ENCODE assay signal across 18 cellular contexts in the genomic region with DNA sequence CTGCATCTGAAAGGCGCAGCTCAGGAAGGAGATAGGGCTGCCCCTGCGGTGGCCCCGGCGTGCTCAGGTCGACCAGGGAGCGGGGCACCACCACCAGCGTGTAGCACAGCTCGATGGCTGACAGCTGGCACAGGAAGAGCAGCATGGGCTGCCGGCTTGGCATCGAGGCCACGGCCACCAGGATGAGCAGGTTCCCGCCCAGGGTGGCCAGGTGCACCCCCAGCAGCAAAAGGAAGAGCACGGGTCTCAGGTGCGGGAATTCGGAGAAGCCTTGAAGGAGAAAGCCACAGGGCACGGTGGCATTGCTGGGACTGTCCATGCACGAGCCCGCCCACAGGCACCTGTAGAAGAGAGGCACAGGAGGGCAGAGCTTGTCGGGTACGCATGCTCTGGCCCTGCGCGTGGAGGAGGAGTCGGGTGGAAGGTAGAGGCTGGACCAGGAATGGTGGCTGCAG. TPM values are rescaled to one million over a fixed set of nuclear protein-coding genes. Genes with fewer than 3 reads are reported as not detected.
DNase-seq lines count a peak whose midpoint lies in the region; ATAC-seq and TF ChIP-seq lines count a peak whose summit lies in the region.
"Had no signal": no experiment of that assay in that cellular context is flagged by ENCODE, and none has a peak within 500 bp of the region (broad histone marks: within the 10 kb centered on the region; RNA-seq: fewer than 3 reads in every experiment).

No MANE protein-coding gene starts in this region.

- H3K18ac ChIP-seq in neuronal stem cell (ENCODE audit: low read length) = peak overlapping the region; percentile 71

- CTCF ChIA-PET in mammary epithelial cell (lab: Charles Lee; ENCODE audit: low non-redundant PET) = no interaction called here

- H3K14ac ChIP-seq in neuronal stem cell (ENCODE audit: low read length) = peak overlapping the region; percentile 42

- no peak overlapping the region for H2BK15ac ChIP-seq in neuronal stem cell (ENCODE audit: low read length)

- in situ Hi-C loops in mammary epithelial cell (cut with MboI; ENCODE audit: low sequenced_read_pairs in 2 of 2) = no loop called here

- H3K4me3 ChIP-seq in mammary epithelial cell (replicated peaks in 1 of 3; ENCODE audit: insufficient read depth in 1 of 3, low read depth in 2 of 3, low read length in 3 of 3) (no peak overlapping the region), breast epithelium (peak overlapping the region in 1 of 3 donors; percentile 10), esophagus muscularis mucosa (peak overlapping the region in 2 of 4 donors; percentile 25 to 28), neuronal stem cell (ENCODE audit: low read length in 2 of 2) (peak overlapping the region in 1 of 2 donors; percentile 31), aorta (ENCODE audit: low read length in 2 of 2) (no peak overlapping the region)

- intact Hi-C loops in mammary epithelial cell (cut with micrococcal nuclease) = loop anchor here (5.0 kb wide), 1 partner anchor 94 kb away; no protein-coding TSS in a partner anchor
- intact Hi-C loops in breast epithelium (cut with DNase I; ENCODE audit: low total_unique reads) = no loop called here
- intact Hi-C loops in esophagus muscularis mucosa (cut with DNase I) = no loop called here
- intact Hi-C loops in aorta (cut with DNase I) = no loop called here

- no peak overlapping the region for H4K91ac ChIP-seq in neuronal stem cell (ENCODE audit: low read depth, low read length, poor library complexity)

- H3K9ac ChIP-seq in mammary epithelial cell (ENCODE audit: insufficient read depth, low read length) (no peak overlapping the region), neuronal stem cell (ENCODE audit: low read depth, low read length, poor library complexity) (peak overlapping the region; percentile 73)

- no peaks in the 10 kb centered on the region for H4K20me1 ChIP-seq in mammary epithelial cell (ENCODE audit: insufficient read depth, low read length)

- no peak for TF ChIP-seq EP300 in esophagus muscularis mucosa (IDR thresholded peaks at IDR 0.05)

- H3K23ac ChIP-seq in neuronal stem cell (ENCODE audit: low read depth, low read length, poor library complexity) = peak overlapping the region; percentile 75

- H3K4me1 ChIP-seq in mammary epithelial cell (ENCODE audit: insufficient read depth, low read length) (peaks cover 25% of the 10 kb centered on the region), breast epithelium (no peaks in the 10 kb centered on the region), esophagus muscularis mucosa (peaks cover 0 to 31% (median 12%) of the 10 kb centered on the region in 4 donors), neuronal stem cell (ENCODE audit: control insufficient read depth in 2 of 2, insufficient read depth in 1 of 2, low read depth in 1 of 2, low read length in 2 of 2) (no peaks in the 10 kb centered on the region), aorta (ENCODE audit: control insufficient read depth in 1 of 2, insufficient read depth in 2 of 2, low read length in 2 of 2) (no peaks in the 10 kb centered on the region)

- H3K79me2 ChIP-seq in mammary epithelial cell (ENCODE audit: insufficient read depth, low read length) = no peaks in the 10 kb centered on the region

- no peak for DNase-seq in mammary epithelial cell
- DNase-seq in breast epithelium (ENCODE audit: low spot score in 2 of 2) = no peak
- peak; percentile 91 for DNase-seq in esophagus muscularis mucosa (ENCODE audit: extremely low spot score)
- DNase-seq in neuronal stem cell (ENCODE audit: low spot score) = no peak
- no peak for DNase-seq in aorta
- no peak for DNase-seq in NCI-H2107 treated with DMSO at 0.1 percent for 48 hours (lab: John Stamatoyannopoulos, UW; ENCODE audit: unreplicated experiment)
- no peak for DNase-seq in SW480 (ENCODE audit: low spot score)
- DNase-seq: DMS79; NCI-H1048; NCI-H1694; NCI-H2107; NCI-H345; NCI-H526 treated with DMSO at 0.1 percent for 48 hours; NK-92 treated with Interleukin-12 subunit alpha and Interleukin-12 subunit beta, amount 100 ng/mL, for 24 hours had no signal

- no peak for TF ChIP-seq CTCF in mammary epithelial cell (conservative IDR thresholded peaks at IDR 0.05 in 1 of 2, IDR thresholded peaks at IDR 0.05 in 1 of 2; ENCODE audit: extremely low read depth in 1 of 2, insufficient read depth in 1 of 2, low read depth in 1 of 2, low read length in 2 of 2)
- no peak for TF ChIP-seq CTCF in breast epithelium (IDR thresholded peaks at IDR 0.05)
- TF ChIP-seq CTCF in esophagus muscularis mucosa (IDR thresholded peaks at IDR 0.05) = no peak

- H3K9me3 ChIP-seq in mammary epithelial cell (replicated peaks; ENCODE audit: insufficient read depth, low read length) (no peaks in the 10 kb centered on the region), breast epithelium (peaks cover 0 to 5% of the 10 kb centered on the region in 2 donors), esophagus muscularis mucosa (no peaks in the 10 kb centered on the region), neuronal stem cell (replicated peaks in 1 of 2; ENCODE audit: control insufficient read depth in 2 of 2, insufficient read depth in 1 of 2, low read depth in 1 of 2, low read length in 2 of 2) (no peaks in the 10 kb centered on the region), aorta (ENCODE audit: control insufficient read depth, low read length) (no peaks in the 10 kb centered on the region)

- no peaks in the 10 kb centered on the region for H3K27me3 ChIP-seq in mammary epithelial cell (ENCODE audit: insufficient read depth, low read length)
- H3K27me3 ChIP-seq in breast epithelium = no peaks in the 10 kb centered on the region
- peaks cover 0 to 17% (median 0%) of the 10 kb centered on the region in 4 donors for H3K27me3 ChIP-seq in esophagus muscularis mucosa
- H3K27me3 ChIP-seq in neuronal stem cell (ENCODE audit: control insufficient read depth in 3 of 3, insufficient read depth in 3 of 3, low read depth in 1 of 3, low read length in 3 of 3) = no peaks in the 10 kb centered on the region
- no peaks in the 10 kb centered on the region for H3K27me3 ChIP-seq in aorta (ENCODE audit: control insufficient read depth in 1 of 2, insufficient read depth in 2 of 2, low read length in 1 of 2)

- H3K36me3 ChIP-seq in mammary epithelial cell (ENCODE audit: insufficient read depth, low read length) (no peaks in the 10 kb centered on the region), breast epithelium (no peaks in the 10 kb centered on the region), esophagus muscularis mucosa (no peaks in the 10 kb centered on the region), neuronal stem cell (replicated peaks in 1 of 2; ENCODE audit: control insufficient read depth in 2 of 2, insufficient read depth in 2 of 2, low read length in 2 of 2) (no peaks in the 10 kb centered on the region), aorta (ENCODE audit: control insufficient read depth in 1 of 2, insufficient read depth in 2 of 2, low read length in 1 of 2) (no peaks in the 10 kb centered on the region)

- H3K4me2 ChIP-seq in mammary epithelial cell (ENCODE audit: insufficient read depth, low read depth, low read length) (no peak overlapping the region), neuronal stem cell (ENCODE audit: insufficient read depth, low read length, poor library complexity, severe bottlenecking) (no peak overlapping the region)

- H2BK5ac ChIP-seq in neuronal stem cell (ENCODE audit: low read length) = no peak overlapping the region

- H2AFZ ChIP-seq in mammary epithelial cell (ENCODE audit: low read depth, low read length) (no peak overlapping the region), neuronal stem cell (ENCODE audit: low read length) (no peak overlapping the region)

- no peaks in the 10 kb centered on the region for H3K79me1 ChIP-seq in neuronal stem cell (ENCODE audit: low read depth, low read length)

- peak overlapping the region; percentile 69 for H3K27ac ChIP-seq in mammary epithelial cell (ENCODE audit: insufficient read depth, low read depth, low read length)
- no peak overlapping the region for H3K27ac ChIP-seq in breast epithelium
- H3K27ac ChIP-seq in esophagus muscularis mucosa (replicated peaks in 1 of 4) = no peak overlapping the region
- H3K27ac ChIP-seq in neuronal stem cell (replicated peaks; ENCODE audit: low read length) = no peak overlapping the region
- no peak overlapping the region for H3K27ac ChIP-seq in aorta (ENCODE audit: low read depth in 1 of 2, low read length in 2 of 2)

- no TSS peak for BruUV-seq in mammary epithelial cell (replicated peaks; lab: Mats Ljungman, UMichigan)

- H2BK120ac ChIP-seq in neuronal stem cell (ENCODE audit: low read depth, low read length) = no peak overlapping the region

- TF ChIP-seq POLR2A in breast epithelium (IDR thresholded peaks at IDR 0.05) (no peak), esophagus muscularis mucosa (IDR thresholded peaks at IDR 0.05; ENCODE audit: low read depth) (no peak)

- peak; percentile 47 for ATAC-seq in aorta (ENCODE audit: low FRiP score)
- no peak for ATAC-seq in HG03108 (IDR thresholded peaks at IDR 0.05; ENCODE audit: unreplicated experiment)
- ATAC-seq: HCT116 had no signal

- H4K8ac ChIP-seq in neuronal stem cell (ENCODE audit: low read depth, low read length) = no peak overlapping the region

- dilution Hi-C loops in mammary epithelial cell (cut with HindIII; ENCODE audit: low sequenced_read_pairs) = no loop called here

- WGBS in mammary epithelial cell (ENCODE audit: low coverage, missing lambda C conversion rate) = 60% methylated on average over 2 of the region's 23 CpGs
- 95% methylated on average over 14 of the region's 23 CpGs for WGBS in esophagus muscularis mucosa
- no CpG with 5 or more reads among the region's 23 CpGs for WGBS in neuronal stem cell (ENCODE audit: extremely low coverage in 2 of 2, insufficient read length in 2 of 2, insufficient replicate concordance in 1 of 2), 2 donors
- 71% methylated on average over 23 of the region's 23 CpGs for WGBS in aorta, 2 donors

- H2AK5ac ChIP-seq in neuronal stem cell (ENCODE audit: low read depth, low read length) = no peak overlapping the region

- no peak overlapping the region for H2BK12ac ChIP-seq in neuronal stem cell (ENCODE audit: low read length)

- no peak overlapping the region for H3K4ac ChIP-seq in neuronal stem cell (ENCODE audit: low read length)

RNA-seq across cellular contexts. Expression of a gene that starts 33.9 kb away (rescaled TPM):
- total RNA-seq in mammary epithelial cell (not detected), breast epithelium (1 to 10 TPM in 1 of 3 donors, under 1 TPM in 1, not detected in 1; 0.66 to 1.3 TPM), esophagus muscularis mucosa (under 1 TPM in 1 of 4 donors, not detected in 3; 0.66 TPM), aorta (1 to 10 TPM in 1 of 2 donors, under 1 TPM in 1; 0.69 to 1.0 TPM)
- polyA plus RNA-seq in mammary epithelial cell (not detected), aorta (not detected)
- not detected for polyA minus RNA-seq in mammary epithelial cell
- not detected for polyA plus RNA-seq in neuronal stem cell (2013, experiment 1 of 2)
- not detected for polyA plus RNA-seq in neuronal stem cell (2013, experiment 2 of 2)
- total RNA-seq: G401 had no signal
- polyA plus RNA-seq: CD14-positive monocyte had no signal

RNA-seq across cellular contexts. Expression of a gene that starts 60.0 kb away (rescaled TPM):
- total RNA-seq in mammary epithelial cell (1 to 10 TPM in 1 of 2 donors, not detected in 1; 2.7 TPM), breast epithelium (1 to 10 TPM in 1 of 3 donors, not detected in 2; 9.7 TPM), esophagus muscularis mucosa (under 1 TPM in 1 of 4 donors, not detected in 3; 0.34 TPM), aorta (under 1 TPM in 1 of 2 donors, not detected in 1; 0.99 TPM)
- polyA plus RNA-seq in mammary epithelial cell (0.20 TPM), aorta (not detected)
- not detected for polyA minus RNA-seq in mammary epithelial cell
- not detected for polyA plus RNA-seq in neuronal stem cell (2013, experiment 1 of 2)
- not detected for polyA plus RNA-seq in neuronal stem cell (2013, experiment 2 of 2)
- total RNA-seq: G401 had no signal
- polyA plus RNA-seq: CD14-positive monocyte had no signal
